ENCODE assay signal across 12 cellular contexts in the genomic region with DNA sequence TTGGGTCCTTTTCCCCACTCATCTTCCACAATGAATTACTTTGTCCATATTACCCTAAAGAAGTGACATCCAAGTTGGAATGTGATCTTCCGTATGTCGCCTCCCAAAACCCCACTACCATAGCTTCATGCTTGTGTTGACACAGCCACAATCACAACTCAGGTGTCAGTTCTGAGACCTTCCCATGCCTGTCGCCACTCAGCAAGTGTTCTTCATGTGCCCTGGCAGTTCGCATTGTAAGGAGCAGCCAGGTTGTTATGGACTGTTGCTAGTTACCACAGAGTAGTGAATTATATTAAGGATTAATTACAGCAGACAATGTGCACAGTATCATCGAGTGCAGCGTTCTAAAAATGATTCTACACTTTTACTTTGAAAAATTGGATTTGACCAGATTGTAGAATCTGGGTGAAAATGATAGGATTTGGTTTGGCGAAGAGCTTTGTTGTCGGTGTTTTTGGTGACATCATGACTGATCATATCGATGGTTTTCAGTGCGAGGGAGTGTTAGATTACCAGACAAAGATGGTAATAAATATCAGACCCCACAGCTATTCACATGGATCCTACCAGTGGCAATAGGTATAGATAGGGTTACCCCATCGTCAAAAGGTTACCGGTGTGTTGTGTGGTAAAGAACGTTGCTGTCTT. TPM values are rescaled to one million over a fixed set of nuclear protein-coding genes. Genes with fewer than 3 reads are reported as not detected.
DNase-seq lines count a peak whose midpoint lies in the region; ATAC-seq, FAIRE-seq and TF ChIP-seq lines count a peak whose summit lies in the region.
"Had no signal": no experiment of that assay in that cellular context is flagged by ENCODE, and none has a peak within 500 bp of the region (broad histone marks: within the 10 kb centered on the region; RNA-seq: fewer than 3 reads in every experiment).

No MANE protein-coding gene starts in this region.

- no peaks in the 10 kb centered on the region for H3K9me2 ChIP-seq in GM23338 (ENCODE audit: insufficient read depth)
- no peaks in the 10 kb centered on the region for H3K9me2 ChIP-seq in SU-DHL-6 (replicated peaks; ENCODE audit: insufficient read depth, low read length)

- H3K36me3 Mint-ChIP-seq in GM23338 (ENCODE audit: low read depth) = peaks cover 7% of the 10 kb centered on the region; the same call in 2 of the 3 replicates

- peak overlapping the region; percentile 39; the same call in 1 of the 2 replicates for H3K27ac Mint-ChIP-seq in GM23338

- H3K36me3 ChIP-seq in GM23338 (ENCODE audit: insufficient read depth) (no peaks in the 10 kb centered on the region), SU-DHL-6 (ENCODE audit: low read length) (no peaks in the 10 kb centered on the region), parathyroid adenoma (ENCODE audit: control insufficient read depth, insufficient read depth, low read length) (no peaks in the 10 kb centered on the region)

- H4K20me1 ChIP-seq in GM23338 (replicated peaks; ENCODE audit: insufficient read depth) (peaks cover 12% of the 10 kb centered on the region), SU-DHL-6 (ENCODE audit: low read depth, low read length) (no peaks in the 10 kb centered on the region)

- H2AFZ ChIP-seq in GM23338 = no peak overlapping the region
- H2AFZ ChIP-seq in SU-DHL-6 (ENCODE audit: low read depth, low read length, severe bottlenecking) = no peak overlapping the region
- H2AFZ ChIP-seq in parathyroid adenoma = no peak overlapping the region

- H3K9me3 Mint-ChIP-seq in GM23338 = no peaks in the 10 kb centered on the region; the same call in 2 of the 3 replicates

- H3K4me3 ChIP-seq in GM23338 = peak overlapping the region; percentile 99; the same call in 1 of the 2 replicates
- no peak overlapping the region for H3K4me3 ChIP-seq in SU-DHL-6 (ENCODE audit: insufficient read depth, low read length, poor library complexity, severe bottlenecking)
- peak overlapping the region; percentile 77 for H3K4me3 ChIP-seq in fibroblast of villous mesenchyme (ENCODE audit: low read depth, low read length)
- H3K4me3 ChIP-seq in parathyroid adenoma (ENCODE audit: low read depth, low read length) = no peak overlapping the region

- peaks cover 29% of the 10 kb centered on the region for H3K4me1 Mint-ChIP-seq in GM23338

- ATAC-seq in GM23338 = no peak

- H3K27me3 ChIP-seq in GM23338 (ENCODE audit: insufficient read depth) (no peaks in the 10 kb centered on the region), SU-DHL-6 (ENCODE audit: low read length) (no peaks in the 10 kb centered on the region), parathyroid adenoma (ENCODE audit: control insufficient read depth, insufficient read depth, low read length) (no peaks in the 10 kb centered on the region)

- H3K79me2 ChIP-seq in GM23338 (replicated peaks; ENCODE audit: insufficient read depth) (peaks cover 61% of the 10 kb centered on the region), SU-DHL-6 (ENCODE audit: insufficient read depth, low read length) (peaks cover 8% of the 10 kb centered on the region), parathyroid adenoma (peaks cover 25% of the 10 kb centered on the region)

- no peak for TF ChIP-seq POLR2A in H54 (IDR thresholded peaks at IDR 0.05; ENCODE audit: low read depth, low read length)

- H3K9me3 ChIP-seq in SU-DHL-6 (ENCODE audit: insufficient read depth, low read length) (no peaks in the 10 kb centered on the region), parathyroid adenoma (ENCODE audit: control insufficient read depth, low read length) (no peaks in the 10 kb centered on the region)

- H3K27ac ChIP-seq in GM23338 (ENCODE audit: low read depth) = no peak overlapping the region
- no peak overlapping the region for H3K27ac ChIP-seq in SU-DHL-6 (ENCODE audit: low read depth, low read length)
- H3K27ac ChIP-seq in parathyroid adenoma = no peak overlapping the region

- FAIRE-seq in H54 (lab: Jason Lieb, UNC) (no peak), urothelium cell line (lab: Jason Lieb, UNC) (no peak)

- H3K4me2 ChIP-seq in GM23338 = peak overlapping the region; percentile 100
- H3K4me2 ChIP-seq in SU-DHL-6 (ENCODE audit: low read depth, low read length, poor library complexity, severe bottlenecking) = peak overlapping the region; percentile 99
- H3K4me2 ChIP-seq in parathyroid adenoma (ENCODE audit: low read length) = peak overlapping the region; percentile 91

- H3K4me1 ChIP-seq in GM23338 (ENCODE audit: insufficient read depth) (peaks cover 32% of the 10 kb centered on the region), parathyroid adenoma (peaks cover 7% of the 10 kb centered on the region)

- DNase-seq in GM23338 (ENCODE audit: low spot score) (no peak), fibroblast of villous mesenchyme (ENCODE audit: low read depth) (no peak), H54 (ENCODE audit: insufficient read length, low spot score) (no peak), 8988T (no peak), urothelium cell line (ENCODE audit: low spot score) (no peak)
- DNase-seq in central memory CD4-positive, alpha-beta T cell = no peak
- DNase-seq: foreskin melanocyte, NCI-H2107, nucleus accumbens, SW 1271 had no signal

- peaks cover 18% of the 10 kb centered on the region for H3K27me3 Mint-ChIP-seq in GM23338 (ENCODE audit: insufficient read depth, low read depth, poor library complexity)

- H3F3A ChIP-seq in GM23338 (replicated peaks; ENCODE audit: low read depth) (0 out of 2 replicates have a peak, but pooled peaks cover 3% of the 10 kb centered on the region), SU-DHL-6 (ENCODE audit: insufficient read depth) (0 out of 2 replicates have a peak, but pooled peaks cover 5% of the 10 kb centered on the region)

- H3K4me3 Mint-ChIP-seq in GM23338 = peak overlapping the region; percentile 87

- no peak for TF ChIP-seq CTCF in GM23338 (conservative IDR thresholded peaks at IDR 0.05; ENCODE audit: low read depth in 2 of 2)
- no peak for TF ChIP-seq CTCF in SU-DHL-6 (IDR thresholded peaks at IDR 0.05; ENCODE audit: insufficient read depth, low read length, poor library complexity, severe bottlenecking)
- no peak for TF ChIP-seq CTCF in fibroblast of villous mesenchyme (IDR thresholded peaks at IDR 0.05; ENCODE audit: insufficient read depth, low read depth, low read length)
- no peak for TF ChIP-seq CTCF in parathyroid adenoma (IDR thresholded peaks at IDR 0.05)

- H3K9ac ChIP-seq in SU-DHL-6 (ENCODE audit: low read length) (no peak overlapping the region), parathyroid adenoma (no peak overlapping the region)

TF ChIP-seq in GM23338, 12 proteins besides CTCF, POLR2A, EP300 and RAD21 (continues in another document):
- TF ChIP-seq, protein P1, sequence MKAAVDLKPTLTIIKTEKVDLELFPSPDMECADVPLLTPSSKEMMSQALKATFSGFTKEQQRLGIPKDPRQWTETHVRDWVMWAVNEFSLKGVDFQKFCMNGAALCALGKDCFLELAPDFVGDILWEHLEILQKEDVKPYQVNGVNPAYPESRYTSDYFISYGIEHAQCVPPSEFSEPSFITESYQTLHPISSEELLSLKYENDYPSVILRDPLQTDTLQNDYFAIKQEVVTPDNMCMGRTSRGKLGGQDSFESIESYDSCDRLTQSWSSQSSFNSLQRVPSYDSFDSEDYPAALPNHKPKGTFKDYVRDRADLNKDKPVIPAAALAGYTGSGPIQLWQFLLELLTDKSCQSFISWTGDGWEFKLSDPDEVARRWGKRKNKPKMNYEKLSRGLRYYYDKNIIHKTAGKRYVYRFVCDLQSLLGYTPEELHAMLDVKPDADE (IDR thresholded peaks at IDR 0.05) = no peak
- TF ChIP-seq ZNF331 (CRISPR knock-in tag; IDR thresholded peaks at IDR 0.05; ENCODE audit: low read depth) (no peak), JUNB (IDR thresholded peaks at IDR 0.05; ENCODE audit: unreplicated experiment) (no peak), EZH2 (IDR thresholded peaks at IDR 0.05; ENCODE audit: low read depth, unreplicated experiment) (no peak), ZNF114 (CRISPR knock-in tag; IDR thresholded peaks at IDR 0.05) (no peak)
- TF ChIP-seq, protein P2, sequence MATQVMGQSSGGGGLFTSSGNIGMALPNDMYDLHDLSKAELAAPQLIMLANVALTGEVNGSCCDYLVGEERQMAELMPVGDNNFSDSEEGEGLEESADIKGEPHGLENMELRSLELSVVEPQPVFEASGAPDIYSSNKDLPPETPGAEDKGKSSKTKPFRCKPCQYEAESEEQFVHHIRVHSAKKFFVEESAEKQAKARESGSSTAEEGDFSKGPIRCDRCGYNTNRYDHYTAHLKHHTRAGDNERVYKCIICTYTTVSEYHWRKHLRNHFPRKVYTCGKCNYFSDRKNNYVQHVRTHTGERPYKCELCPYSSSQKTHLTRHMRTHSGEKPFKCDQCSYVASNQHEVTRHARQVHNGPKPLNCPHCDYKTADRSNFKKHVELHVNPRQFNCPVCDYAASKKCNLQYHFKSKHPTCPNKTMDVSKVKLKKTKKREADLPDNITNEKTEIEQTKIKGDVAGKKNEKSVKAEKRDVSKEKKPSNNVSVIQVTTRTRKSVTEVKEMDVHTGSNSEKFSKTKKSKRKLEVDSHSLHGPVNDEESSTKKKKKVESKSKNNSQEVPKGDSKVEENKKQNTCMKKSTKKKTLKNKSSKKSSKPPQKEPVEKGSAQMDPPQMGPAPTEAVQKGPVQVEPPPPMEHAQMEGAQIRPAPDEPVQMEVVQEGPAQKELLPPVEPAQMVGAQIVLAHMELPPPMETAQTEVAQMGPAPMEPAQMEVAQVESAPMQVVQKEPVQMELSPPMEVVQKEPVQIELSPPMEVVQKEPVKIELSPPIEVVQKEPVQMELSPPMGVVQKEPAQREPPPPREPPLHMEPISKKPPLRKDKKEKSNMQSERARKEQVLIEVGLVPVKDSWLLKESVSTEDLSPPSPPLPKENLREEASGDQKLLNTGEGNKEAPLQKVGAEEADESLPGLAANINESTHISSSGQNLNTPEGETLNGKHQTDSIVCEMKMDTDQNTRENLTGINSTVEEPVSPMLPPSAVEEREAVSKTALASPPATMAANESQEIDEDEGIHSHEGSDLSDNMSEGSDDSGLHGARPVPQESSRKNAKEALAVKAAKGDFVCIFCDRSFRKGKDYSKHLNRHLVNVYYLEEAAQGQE (IDR thresholded peaks at IDR 0.05; ENCODE audit: unreplicated experiment) = no peak

RNA-seq across cellular contexts. Expression of a gene that starts 1.7 kb away (rescaled TPM):
- total RNA-seq in GM23338 (2014; rRNA removed; shearing (Covaris generic)) = 76.1 and 104 TPM in 2 replicates
- 25.7 and 33.8 TPM in 2 replicates for polyA plus RNA-seq in GM23338 (2016; fragmentation: Nextera tagmentation; extraction: Ambion mirVana)
- 40.3 and 54.0 TPM in 2 replicates for total RNA-seq in fibroblast of villous mesenchyme

Comparison
In these comparisons a context has a peak if more than half of its experiments do, and no peak if none do; other contexts are left out.
1. H3K4me3 ChIP-seq: peak in GM23338 (single experiment) and fibroblast of villous mesenchyme (single experiment); none in SU-DHL-6 (single experiment) and parathyroid adenoma (single experiment).
2. Peak in every context shown above with its lines, with median percentiles within 50 percentile points of each other: H3K4me2 ChIP-seq.